ENCODE assay signal across 9 cellular contexts in the genomic region with DNA sequence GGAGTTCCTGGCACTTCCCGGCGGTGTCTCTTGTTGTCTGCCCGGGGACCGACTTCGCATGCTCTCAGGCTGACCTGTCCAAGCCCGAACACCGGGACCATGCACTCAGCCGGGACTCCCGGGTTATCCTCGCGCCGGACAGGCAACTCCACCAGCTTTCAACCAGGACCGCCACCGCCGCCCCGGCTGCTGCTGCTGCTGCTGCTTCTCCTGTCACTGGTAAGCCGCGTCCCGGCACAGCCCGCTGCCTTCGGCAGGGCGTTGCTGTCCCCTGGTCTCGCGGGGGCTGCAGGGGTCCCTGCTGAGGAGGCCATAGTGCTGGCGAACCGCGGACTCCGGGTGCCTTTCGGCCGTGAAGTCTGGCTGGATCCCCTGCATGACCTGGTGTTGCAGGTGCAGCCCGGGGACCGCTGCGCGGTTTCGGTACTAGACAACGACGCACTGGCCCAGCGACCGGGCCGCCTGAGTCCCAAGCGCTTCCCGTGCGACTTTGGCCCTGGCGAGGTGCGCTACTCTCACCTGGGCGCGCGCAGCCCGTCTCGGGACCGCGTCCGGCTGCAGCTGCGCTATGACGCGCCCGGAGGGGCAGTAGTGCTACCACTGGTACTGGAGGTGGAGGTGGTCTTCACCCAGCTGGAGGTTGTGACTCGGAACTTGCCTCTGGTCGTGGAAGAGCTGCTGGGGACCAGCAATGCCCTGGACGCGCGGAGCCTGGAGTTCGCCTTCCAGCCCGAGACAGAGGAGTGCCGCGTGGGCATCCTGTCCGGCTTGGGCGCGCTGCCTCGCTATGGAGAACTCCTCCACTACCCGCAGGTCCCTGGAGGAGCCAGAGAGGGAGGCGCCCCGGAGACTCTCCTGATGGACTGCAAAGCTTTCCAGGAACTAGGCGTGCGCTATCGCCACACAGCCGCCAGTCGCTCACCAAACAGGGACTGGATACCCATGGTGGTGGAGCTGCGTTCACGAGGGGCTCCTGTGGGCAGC. TPM values are rescaled to one million over a fixed set of nuclear protein-coding genes. Genes with fewer than 3 reads are reported as not detected.
A peak's percentile ranks its signal among the peaks of the same experiment; 100 is the strongest.
DNase-seq lines count a peak whose midpoint lies in the region; ATAC-seq, FAIRE-seq and TF ChIP-seq lines count a peak whose summit lies in the region.
"Had no signal": no experiment of that assay in that cellular context is flagged by ENCODE, and none has a peak within 500 bp of the region (broad histone marks: within the 10 kb centered on the region; RNA-seq: fewer than 3 reads in every experiment).

No MANE protein-coding gene starts in this region.

- H3K36me3 Mint-ChIP-seq in brain, result peaks cover 15% of the 10 kb centered on the region
- peaks cover 0 to 6% (median 0%) of the 10 kb centered on the region in 5 donors for H3K36me3 Mint-ChIP-seq in naive thymus-derived CD4-positive, alpha-beta T cell

- peaks cover 6 to 7% of the 10 kb centered on the region in 2 donors for H3K27me3 ChIP-seq in stomach smooth muscle (ENCODE audit: control insufficient read depth in 1 of 2, insufficient read depth in 2 of 2, low read length in 2 of 2)
- no peaks in the 10 kb centered on the region for H3K27me3 ChIP-seq in naive thymus-derived CD4-positive, alpha-beta T cell (ENCODE audit: control insufficient read depth in 2 of 2, insufficient read depth in 2 of 2, low read length in 2 of 2)

- no peak for TF ChIP-seq CTCF in brain (conservative IDR thresholded peaks at IDR 0.05)
- TF ChIP-seq CTCF in kidney (IDR thresholded peaks at IDR 0.05; ENCODE audit: borderline replicate concordance, extremely low read depth, insufficient read depth), result no peak

- intact Hi-C loops in kidney (cut with DNase I), result no loop called here
- intact Hi-C loops in naive thymus-derived CD4-positive, alpha-beta T cell (cut with micrococcal nuclease), result no loop called here

- H3K27ac Mint-ChIP-seq in brain, result peak overlapping the region in 1 of 5 experiments; percentile 33
- no peak overlapping the region for H3K27ac Mint-ChIP-seq in naive thymus-derived CD4-positive, alpha-beta T cell

- DNase-seq in NCI-H1417 (lab: John Stamatoyannopoulos, UW) (peak in 2 of 3 experiments; percentile 6 to 50), NCI-H1417 treated with DMSO at 0.1 percent for 48 hours (lab: John Stamatoyannopoulos, UW) (no peak), kidney (peak; percentile 81), NCI-H187 (lab: John Stamatoyannopoulos, UW) (no peak), AML-193 (lab: John Stamatoyannopoulos, UW) (no peak)
- no peak for DNase-seq in naive thymus-derived CD4-positive, alpha-beta T cell

- H3K9me3 Mint-ChIP-seq in brain, result peaks cover 0 to 12% (median 4%) of the 10 kb centered on the region in 5 experiments
- H3K9me3 Mint-ChIP-seq in naive thymus-derived CD4-positive, alpha-beta T cell, result peaks cover 0 to 3% (median 0%) of the 10 kb centered on the region in 11 donors

- H3K36me3 ChIP-seq in kidney (ENCODE audit: control insufficient read depth in 1 of 2, insufficient read depth in 2 of 2, low read length in 2 of 2) (no peaks in the 10 kb centered on the region), stomach smooth muscle (ENCODE audit: control insufficient read depth in 2 of 2, insufficient read depth in 2 of 2, low read length in 2 of 2) (no peaks in the 10 kb centered on the region)
- H3K36me3 ChIP-seq in naive thymus-derived CD4-positive, alpha-beta T cell (ENCODE audit: control insufficient read depth in 2 of 3, insufficient read depth in 3 of 3, low read length in 3 of 3), result no peaks in the 10 kb centered on the region

- ATAC-seq in naive thymus-derived CD4-positive, alpha-beta T cell, result no peak

- H3K9me3 ChIP-seq in kidney (ENCODE audit: control insufficient read depth in 1 of 2, low read length in 2 of 2) (no peaks in the 10 kb centered on the region), stomach smooth muscle (ENCODE audit: control insufficient read depth in 2 of 2, low read length in 2 of 2) (no peaks in the 10 kb centered on the region)
- no peaks in the 10 kb centered on the region for H3K9me3 ChIP-seq in naive thymus-derived CD4-positive, alpha-beta T cell (ENCODE audit: control insufficient read depth in 2 of 3, low read length in 3 of 3)

- H3K27ac ChIP-seq in kidney (ENCODE audit: low read depth in 2 of 2, low read length in 2 of 2), result no peak overlapping the region
- H3K27ac ChIP-seq in stomach smooth muscle (ENCODE audit: low read length), result no peak overlapping the region
- H3K27ac ChIP-seq in naive thymus-derived CD4-positive, alpha-beta T cell (ENCODE audit: low read depth, low read length), result no peak overlapping the region

- FAIRE-seq in kidney (lab: Jason Lieb, UNC), result no peak

- peaks cover 11% of the 10 kb centered on the region for H3K4me1 Mint-ChIP-seq in brain
- peaks cover 0 to 9% (median 4%) of the 10 kb centered on the region in 7 donors for H3K4me1 Mint-ChIP-seq in naive thymus-derived CD4-positive, alpha-beta T cell

- H3K27me3 Mint-ChIP-seq in brain, result peaks cover 27% of the 10 kb centered on the region
- H3K27me3 Mint-ChIP-seq in naive thymus-derived CD4-positive, alpha-beta T cell, result peaks cover 11 to 27% (median 20%) of the 10 kb centered on the region in 5 donors

- peak overlapping the region; percentile 80 to 84 for H3K4me3 ChIP-seq in kidney (ENCODE audit: low read length in 2 of 2)
- H3K4me3 ChIP-seq in stomach smooth muscle (ENCODE audit: low read length in 2 of 2), result peak overlapping the region; percentile 76 to 80
- H3K4me3 ChIP-seq in naive thymus-derived CD4-positive, alpha-beta T cell (ENCODE audit: low read length), result no peak overlapping the region

- H3K9ac ChIP-seq in kidney (ENCODE audit: low read length in 2 of 2) (no peak overlapping the region), stomach smooth muscle (ENCODE audit: low read length in 2 of 2) (no peak overlapping the region)

- CTCF ChIA-PET in naive thymus-derived CD4-positive, alpha-beta T cell (lab: Charles Lee), result no interaction called here

- peak overlapping the region; percentile 84 to 95 (median 88) for H3K4me3 Mint-ChIP-seq in brain
- peak overlapping the region in 2 of 10 donors; percentile 2 to 10 for H3K4me3 Mint-ChIP-seq in naive thymus-derived CD4-positive, alpha-beta T cell

- H3K4me1 ChIP-seq in kidney (ENCODE audit: control insufficient read depth in 1 of 2, insufficient read depth in 1 of 2, low read depth in 1 of 2, low read length in 2 of 2), result peaks cover 3 to 4% of the 10 kb centered on the region in 2 donors
- peaks cover 16% of the 10 kb centered on the region for H3K4me1 ChIP-seq in stomach smooth muscle (ENCODE audit: control insufficient read depth, insufficient read depth, low read length)
- no peaks in the 10 kb centered on the region for H3K4me1 ChIP-seq in naive thymus-derived CD4-positive, alpha-beta T cell (ENCODE audit: control insufficient read depth in 2 of 2, insufficient read depth in 2 of 2, low read length in 2 of 2)

- POLR2A ChIA-PET in naive thymus-derived CD4-positive, alpha-beta T cell (lab: Charles Lee), result no interaction called here

RNA-seq across cellular contexts. Expression of a gene that starts 0.7 kb away (rescaled TPM):
- polyA plus RNA-seq in brain (ENCODE audit: insufficient read depth, low read depth, low replicate concordance) (1.2 TPM), kidney (ENCODE audit: insufficient read depth, low read depth, low replicate concordance) (3.6 TPM)
- total RNA-seq in kidney, result 16.9 TPM
- total RNA-seq in naive thymus-derived CD4-positive, alpha-beta T cell, result under 1 TPM in 1 of 5 experiments, not detected in 4; 0.12 TPM
- polyA plus RNA-seq in naive thymus-derived CD4-positive, alpha-beta T cell, result not detected
- polyA plus RNA-seq: AG04450 had no signal

Comparison
In these comparisons a context has a peak if more than half of its experiments do, and no peak if none do; other contexts are left out.
1. DNase-seq: peak in NCI-H1417 (2 of 3) and kidney (single experiment); none in NCI-H1417 treated with DMSO at 0.1 percent for 48 hours (single experiment), naive thymus-derived CD4-positive, alpha-beta T cell (0 of 9), NCI-H187 (0 of 2) and AML-193 (0 of 2).